ENCODE assay signal across 9 cellular contexts in genomic region chr22:24768537-24769374, GRCh38. TPM values are rescaled to one million over a fixed set of nuclear protein-coding genes. Genes with fewer than 3 reads are reported as not detected.
DNase-seq lines count a peak whose midpoint lies in the region; ATAC-seq and TF ChIP-seq lines count a peak whose summit lies in the region.
"Had no signal": no experiment of that assay in that cellular context is flagged by ENCODE, and none has a peak within 500 bp of the region (broad histone marks: within the 10 kb centered on the region; RNA-seq: fewer than 3 reads in every experiment).

No MANE protein-coding gene starts in this region.

- H3K4me2 ChIP-seq in neural cell (ENCODE audit: low read length) = no peak overlapping the region

- TF ChIP-seq CTCF in GM12875 (IDR thresholded peaks at IDR 0.05; ENCODE audit: borderline replicate concordance, insufficient read depth, low read depth, low read length) = peak; percentile 54; the same call in 1 of the 2 replicates
- peak; percentile 56 to 76 (median 73) for TF ChIP-seq CTCF in esophagus muscularis mucosa (IDR thresholded peaks at IDR 0.05)
- peak; percentile 61 for TF ChIP-seq CTCF in neural cell (IDR thresholded peaks at IDR 0.05; ENCODE audit: poor library complexity, severe bottlenecking)
- peak; percentile 21 to 51 (median 40) for TF ChIP-seq CTCF in uterus (IDR thresholded peaks at IDR 0.05)

- H3F3A ChIP-seq in neural cell (ENCODE audit: insufficient read depth, low read length, poor library complexity, severe bottlenecking) = no peaks in the 10 kb centered on the region

- H3K4me3 ChIP-seq in GM12875 (ENCODE audit: low read depth, low read length) (no peak overlapping the region), esophagus muscularis mucosa (no peak overlapping the region), neural cell (ENCODE audit: low read length) (no peak overlapping the region), uterus (no peak overlapping the region)

- intact Hi-C loops in esophagus muscularis mucosa (cut with DNase I) (loop anchor here (1.0 kb wide), 1 partner anchor 81 kb away; no protein-coding TSS in a partner anchor), uterus (cut with DNase I; ENCODE audit: low total_unique reads) (no loop called here)

- no peak for ATAC-seq in GM18502 (IDR thresholded peaks at IDR 0.05; ENCODE audit: poor library complexity, unreplicated experiment)

- H3K79me2 ChIP-seq in neural cell (replicated peaks; ENCODE audit: insufficient read depth, low read length) = no peaks in the 10 kb centered on the region

- TF ChIP-seq EP300 in esophagus muscularis mucosa (IDR thresholded peaks at IDR 0.05) = no peak
- no peak for TF ChIP-seq EP300 in neural cell (conservative IDR thresholded peaks at IDR 0.05; ENCODE audit: poor library complexity, severe bottlenecking)

- TF ChIP-seq POLR2A in esophagus muscularis mucosa (IDR thresholded peaks at IDR 0.05; ENCODE audit: low read depth) (no peak), uterus (IDR thresholded peaks at IDR 0.05) (no peak)

- DNase-seq in AG08396 (ENCODE audit: low spot score) = peak; percentile 66
- peak; percentile 82 for DNase-seq in NCI-H2171 treated with DMSO at 0.1 percent for 48 hours (lab: John Stamatoyannopoulos, UW)
- peak; percentile 3 to 49 for DNase-seq in activated CD4-positive, alpha-beta T cell treated with anti-CD3 and anti-CD28 coated beads for 24 hours (ENCODE audit: low read depth in 2 of 2)
- DNase-seq in esophagus muscularis mucosa (ENCODE audit: extremely low spot score) = no peak
- peak in 1 of 2 donors; percentile 31 for DNase-seq in uterus

- 43% methylated on average over 8 of the region's 8 CpGs for WGBS in esophagus muscularis mucosa

- no peaks in the 10 kb centered on the region for H3K36me3 ChIP-seq in esophagus muscularis mucosa
- H3K36me3 ChIP-seq in neural cell (ENCODE audit: insufficient read depth, low read length) = no peaks in the 10 kb centered on the region
- no peaks in the 10 kb centered on the region for H3K36me3 ChIP-seq in uterus

- H3K27me3 ChIP-seq in esophagus muscularis mucosa (peaks cover 0 to 23% (median 2%) of the 10 kb centered on the region in 4 donors), neural cell (ENCODE audit: insufficient read depth, low read depth, low read length) (no peaks in the 10 kb centered on the region), uterus (no peaks in the 10 kb centered on the region)

- no peaks in the 10 kb centered on the region for H3K9me2 ChIP-seq in neural cell (ENCODE audit: insufficient read depth, low read length)

- H2AFZ ChIP-seq in neural cell (ENCODE audit: low read depth, low read length) = no peak overlapping the region

- TF ChIP-seq RAD21 in neural cell (conservative IDR thresholded peaks at IDR 0.05) = peak; percentile 66

- H3K9me3 ChIP-seq in esophagus muscularis mucosa (no peaks in the 10 kb centered on the region), neural cell (ENCODE audit: low read length) (no peaks in the 10 kb centered on the region), uterus (no peaks in the 10 kb centered on the region)

- H4K20me1 ChIP-seq in neural cell (ENCODE audit: insufficient read depth) = no peaks in the 10 kb centered on the region

- no peak overlapping the region for H3K9ac ChIP-seq in neural cell (ENCODE audit: low read length)

- H3K27ac ChIP-seq in esophagus muscularis mucosa (replicated peaks in 1 of 4) = no peak overlapping the region
- H3K27ac ChIP-seq in neural cell (ENCODE audit: low read length) = no peak overlapping the region
- no peak overlapping the region for H3K27ac ChIP-seq in uterus

- no peaks in the 10 kb centered on the region for H3K4me1 ChIP-seq in esophagus muscularis mucosa
- no peaks in the 10 kb centered on the region for H3K4me1 ChIP-seq in uterus

TF ChIP-seq in neural cell, 6 proteins besides CTCF, POLR2A, EP300 and RAD21:
- TF ChIP-seq SMC3 (conservative IDR thresholded peaks at IDR 0.05; ENCODE audit: poor library complexity) (peak; percentile 67), REST (IDR thresholded peaks at IDR 0.05; ENCODE audit: borderline replicate concordance) (no peak)
TF ChIP-seq in neural cell: peak in this region for 1.

RNA-seq across cellular contexts. Expression of gene PIWIL3, which starts 5.8 kb away (rescaled TPM):
- total RNA-seq in esophagus muscularis mucosa (not detected), uterus (not detected)
- 0.14 and 0.16 TPM in 2 replicates for polyA plus RNA-seq in neural cell
- polyA minus RNA-seq in neural cell = 0.24 TPM in 1 of 2 replicates, not detected in the other
- total RNA-seq: mesothelial cell of epicardium had no signal

RNA-seq across cellular contexts. Expression of gene SGSM1, which starts 37.3 kb away (rescaled TPM):
- total RNA-seq in esophagus muscularis mucosa = 1 to 10 TPM; 1.2 to 2.2 (median 1.6) TPM
- polyA plus RNA-seq in neural cell = 7.5 and 9.2 TPM in 2 replicates
- 12.9 and 13.2 TPM in 2 replicates for polyA minus RNA-seq in neural cell
- 1 to 10 TPM in 3 of 4 donors, under 1 TPM in 1; 0.88 to 4.9 (median 3.0) TPM for total RNA-seq in uterus
